Comparison of ENCODE assay signal across 1 cellular context in the genomic region with DNA sequence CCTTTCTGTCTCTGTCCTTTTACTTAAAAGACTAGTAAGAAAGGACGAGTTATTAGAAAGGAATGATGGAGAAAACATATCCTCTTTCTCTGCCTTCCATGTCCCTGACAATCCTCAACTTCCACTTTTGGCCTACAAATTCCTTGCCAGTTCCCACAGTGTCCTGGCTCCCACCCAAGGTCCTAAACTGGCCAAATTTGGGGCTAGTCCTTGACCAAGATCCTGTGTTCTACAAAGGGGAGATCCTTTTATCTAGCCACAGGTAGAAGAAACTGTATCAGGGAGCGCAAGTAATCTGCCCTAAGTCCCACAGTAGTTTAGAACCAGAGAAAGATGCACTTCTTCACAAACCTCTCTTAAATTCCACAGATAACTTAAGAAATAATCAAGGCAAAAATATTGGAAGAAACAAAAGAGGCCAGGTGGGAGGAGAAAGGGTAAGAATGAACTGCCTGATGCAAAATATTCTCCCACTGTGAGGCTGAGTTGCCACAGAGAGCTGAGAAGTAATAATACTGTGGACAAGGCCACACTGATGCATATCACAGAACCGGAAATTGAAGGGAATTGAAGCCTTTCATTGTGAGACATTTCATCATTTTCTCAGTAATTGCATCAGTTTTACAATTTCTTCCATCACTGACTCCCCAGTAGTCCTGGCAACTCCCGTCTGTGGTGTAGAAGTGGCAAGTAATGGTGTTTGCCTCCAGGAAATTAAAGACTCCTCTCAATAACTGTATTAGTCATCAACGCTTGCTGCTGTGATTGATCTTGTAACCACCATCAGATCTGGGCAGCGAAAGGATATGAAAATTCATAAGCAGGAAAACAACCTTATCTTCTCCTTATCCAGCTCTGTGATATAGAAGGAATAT.
TF ChIP-seq lines count a peak whose summit lies in the region.

No MANE protein-coding gene starts in this region.

TF ChIP-seq in HCT116, 20 proteins besides CTCF, POLR2A, EP300 and RAD21 (continued from another document):
- TF ChIP-seq, protein P1, sequence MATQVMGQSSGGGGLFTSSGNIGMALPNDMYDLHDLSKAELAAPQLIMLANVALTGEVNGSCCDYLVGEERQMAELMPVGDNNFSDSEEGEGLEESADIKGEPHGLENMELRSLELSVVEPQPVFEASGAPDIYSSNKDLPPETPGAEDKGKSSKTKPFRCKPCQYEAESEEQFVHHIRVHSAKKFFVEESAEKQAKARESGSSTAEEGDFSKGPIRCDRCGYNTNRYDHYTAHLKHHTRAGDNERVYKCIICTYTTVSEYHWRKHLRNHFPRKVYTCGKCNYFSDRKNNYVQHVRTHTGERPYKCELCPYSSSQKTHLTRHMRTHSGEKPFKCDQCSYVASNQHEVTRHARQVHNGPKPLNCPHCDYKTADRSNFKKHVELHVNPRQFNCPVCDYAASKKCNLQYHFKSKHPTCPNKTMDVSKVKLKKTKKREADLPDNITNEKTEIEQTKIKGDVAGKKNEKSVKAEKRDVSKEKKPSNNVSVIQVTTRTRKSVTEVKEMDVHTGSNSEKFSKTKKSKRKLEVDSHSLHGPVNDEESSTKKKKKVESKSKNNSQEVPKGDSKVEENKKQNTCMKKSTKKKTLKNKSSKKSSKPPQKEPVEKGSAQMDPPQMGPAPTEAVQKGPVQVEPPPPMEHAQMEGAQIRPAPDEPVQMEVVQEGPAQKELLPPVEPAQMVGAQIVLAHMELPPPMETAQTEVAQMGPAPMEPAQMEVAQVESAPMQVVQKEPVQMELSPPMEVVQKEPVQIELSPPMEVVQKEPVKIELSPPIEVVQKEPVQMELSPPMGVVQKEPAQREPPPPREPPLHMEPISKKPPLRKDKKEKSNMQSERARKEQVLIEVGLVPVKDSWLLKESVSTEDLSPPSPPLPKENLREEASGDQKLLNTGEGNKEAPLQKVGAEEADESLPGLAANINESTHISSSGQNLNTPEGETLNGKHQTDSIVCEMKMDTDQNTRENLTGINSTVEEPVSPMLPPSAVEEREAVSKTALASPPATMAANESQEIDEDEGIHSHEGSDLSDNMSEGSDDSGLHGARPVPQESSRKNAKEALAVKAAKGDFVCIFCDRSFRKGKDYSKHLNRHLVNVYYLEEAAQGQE (IDR thresholded peaks at IDR 0.05; ENCODE audit: low read depth) = no peak
- TF ChIP-seq ELF1 (IDR thresholded peaks at IDR 0.05; ENCODE audit: borderline replicate concordance, low read depth) (no peak), MAX (IDR thresholded peaks at IDR 0.05) (peak; percentile 25; the same call in 1 of the 2 replicates), POLR2AphosphoS5 (IDR thresholded peaks at IDR 0.05; ENCODE audit: low read depth, low read length) (peak; percentile 33; the same call in 1 of the 2 replicates), SP1 (IDR thresholded peaks at IDR 0.05; ENCODE audit: low read depth) (peak; percentile 41; the same call in 1 of the 2 replicates), CBX3 (IDR thresholded peaks at IDR 0.05; ENCODE audit: low read depth) (peak; percentile 56), JUND (IDR thresholded peaks at IDR 0.05) (peak; percentile 40; the same call in 1 of the 2 replicates), ZBTB33 (IDR thresholded peaks at IDR 0.05; ENCODE audit: extremely low read depth, insufficient replicate concordance, low read length) (no peak), YY1 (IDR thresholded peaks at IDR 0.05; ENCODE audit: extremely low read depth, insufficient replicate concordance, low read depth, low read length) (no peak), TCF7L2 (IDR thresholded peaks at IDR 0.05; ENCODE audit: borderline replicate concordance, extremely low read depth, insufficient read depth, insufficient read length) (peak; percentile 64), ATF3 (IDR thresholded peaks at IDR 0.05) (peak; percentile 52), CEBPB (IDR thresholded peaks at IDR 0.05; ENCODE audit: low read depth) (peak; percentile 90), EZH2 (IDR thresholded peaks at IDR 0.05) (no peak)
